In genomic region chr7:143002106-143002505, GRCh38 we compare ENCODE assay signal across 10 cellular contexts. TPM values are rescaled to one million over a fixed set of nuclear protein-coding genes. Genes with fewer than 3 reads are reported as not detected.
DNase-seq lines count a peak whose midpoint lies in the region; ATAC-seq, FAIRE-seq and TF ChIP-seq lines count a peak whose summit lies in the region.
"Had no signal": no experiment of that assay in that cellular context is flagged by ENCODE, and none has a peak within 500 bp of the region (broad histone marks: within the 10 kb centered on the region; RNA-seq: fewer than 3 reads in every experiment).

No MANE protein-coding gene starts in this region.

- H3K4me3 ChIP-seq in GM12865 (ENCODE audit: low read depth, low read length) (no peak overlapping the region), epithelial cell of proximal tubule (ENCODE audit: low read depth, low read length) (no peak overlapping the region)
- H3K4me3 ChIP-seq: SJSA1 had no signal

- peak; percentile 20 for DNase-seq in GM12865 (ENCODE audit: low read depth)
- peak; percentile 56 for DNase-seq in OCI-M1 (lab: John Stamatoyannopoulos, UW)
- no peak for DNase-seq in epithelial cell of proximal tubule (ENCODE audit: low read depth)
- DNase-seq in activated gamma-delta T cell (lab: John Stamatoyannopoulos, UW), result no peak
- no peak for DNase-seq in NCI-H2196 (lab: John Stamatoyannopoulos, UW; ENCODE audit: unreplicated experiment)
- no peak for DNase-seq in effector CD8-positive, alpha-beta T cell (lab: John Stamatoyannopoulos, UW)
- DNase-seq: activated naive CD4-positive, alpha-beta T cell treated with Interleukin-2 at 50 U/mL for 16 hours had no signal

- FAIRE-seq in A204.1 (lab: Jason Lieb, UNC), result peak; percentile 80

- no peak for ATAC-seq in HG03135 (IDR thresholded peaks at IDR 0.05; ENCODE audit: unreplicated experiment)

- peak; percentile 9 for TF ChIP-seq CTCF in GM12865 (IDR thresholded peaks at IDR 0.05; ENCODE audit: insufficient read depth, low read depth, low read length, missing control alignments)
- TF ChIP-seq CTCF in epithelial cell of proximal tubule (conservative IDR thresholded peaks at IDR 0.05; ENCODE audit: low read depth, low read length), result peak; percentile 48

RNA-seq across cellular contexts. Expression of gene OR9A2, which starts 24.8 kb away (rescaled TPM):
- 0.17 TPM in 1 of 2 replicates, not detected in the other for total RNA-seq in epithelial cell of proximal tubule
- total RNA-seq: SJSA1 had no signal

RNA-seq across cellular contexts. Expression of gene KEL, which starts 39.9 kb away (rescaled TPM):
- 0.12 TPM in 1 of 2 replicates, not detected in the other for total RNA-seq in epithelial cell of proximal tubule

RNA-seq across cellular contexts. Expression of gene OR6V1, which starts 50.0 kb away (rescaled TPM):
- not detected in 2 replicates for total RNA-seq in epithelial cell of proximal tubule
- total RNA-seq: SJSA1 had no signal

Comparison
In these comparisons a context has a peak if more than half of its experiments do, and no peak if none do; other contexts are left out.
1. DNase-seq: peak in GM12865 (single experiment) and OCI-M1 (single experiment); none in epithelial cell of proximal tubule (single experiment), activated gamma-delta T cell (single experiment), NCI-H2196 (single experiment) and effector CD8-positive, alpha-beta T cell (single experiment).